ENCODE assay signal across 12 cellular contexts in genomic region chr16:87954826-87955225, GRCh38. TPM values are rescaled to one million over a fixed set of nuclear protein-coding genes. Genes with fewer than 3 reads are reported as not detected.
A peak's percentile ranks its signal among the peaks of the same experiment; 100 is the strongest.
DNase-seq lines count a peak whose midpoint lies in the region; ATAC-seq and TF ChIP-seq lines count a peak whose summit lies in the region.
"Had no signal": no experiment of that assay in that cellular context is flagged by ENCODE, and none has a peak within 500 bp of the region (broad histone marks: within the 10 kb centered on the region; RNA-seq: fewer than 3 reads in every experiment).

No MANE protein-coding gene starts in this region.

- no peaks in the 10 kb centered on the region for H3K27me3 Mint-ChIP-seq in activated T-cell treated with anti-CD3 and anti-CD28 coated beads, Interleukin-2, amount 50 U/mL, for 72 hours (ENCODE audit: low read depth)
- no peaks in the 10 kb centered on the region for H3K27me3 Mint-ChIP-seq in activated T-cell treated with anti-CD3 and anti-CD28 coated beads, Interleukin-2, amount 50 U/mL, for 4 hours (ENCODE audit: low read depth)
- H3K27me3 Mint-ChIP-seq in glutamatergic neuron (ENCODE audit: unreplicated experiment) = peaks cover 5% of the 10 kb centered on the region

- no peaks in the 10 kb centered on the region for H3K27me3 ChIP-seq in breast epithelium

- H3K9me3 Mint-ChIP-seq in activated T-cell treated with anti-CD3 and anti-CD28 coated beads, Interleukin-2, amount 50 U/mL, for 72 hours = no peaks in the 10 kb centered on the region
- no peaks in the 10 kb centered on the region for H3K9me3 Mint-ChIP-seq in activated T-cell treated with anti-CD3 and anti-CD28 coated beads, Interleukin-2, amount 50 U/mL, for 4 hours
- peaks cover 12% of the 10 kb centered on the region for H3K9me3 Mint-ChIP-seq in glutamatergic neuron (ENCODE audit: unreplicated experiment)

- H3K36me3 ChIP-seq in breast epithelium (no peaks in the 10 kb centered on the region), mucosa of descending colon (ENCODE audit: low read depth) (no peaks in the 10 kb centered on the region)

- H3K4me3 ChIP-seq in breast epithelium (peak overlapping the region in 2 of 3 donors; percentile 24 to 54), mucosa of descending colon (no peak overlapping the region)

- H3K27ac ChIP-seq in breast epithelium = peak overlapping the region; percentile 95 to 97
- H3K27ac ChIP-seq in temporal lobe (ENCODE audit: low read depth, low read length) = peak overlapping the region; percentile 41

- H3K4me1 ChIP-seq in breast epithelium = peaks cover 16 to 35% of the 10 kb centered on the region in 2 donors
- peaks cover 20% of the 10 kb centered on the region for H3K4me1 ChIP-seq in mucosa of descending colon (ENCODE audit: low read depth)

- H3K27ac Mint-ChIP-seq in activated T-cell treated with anti-CD3 and anti-CD28 coated beads, Interleukin-2, amount 50 U/mL, for 72 hours = peak overlapping the region; percentile 96
- no peak overlapping the region for H3K27ac Mint-ChIP-seq in glutamatergic neuron (ENCODE audit: unreplicated experiment)

- no peak for TF ChIP-seq CTCF in breast epithelium (IDR thresholded peaks at IDR 0.05)
- TF ChIP-seq CTCF in mucosa of descending colon (IDR thresholded peaks at IDR 0.05) = no peak
- no peak for TF ChIP-seq CTCF in glutamatergic neuron (IDR thresholded peaks at IDR 0.05; ENCODE audit: partially characterized antibody, unreplicated experiment)

- peaks cover 7 to 13% of the 10 kb centered on the region in 2 donors for H3K36me3 Mint-ChIP-seq in activated T-cell treated with anti-CD3 and anti-CD28 coated beads, Interleukin-2, amount 50 U/mL, for 72 hours (ENCODE audit: insufficient read depth in 2 of 2)
- H3K36me3 Mint-ChIP-seq in activated T-cell treated with anti-CD3 and anti-CD28 coated beads, Interleukin-2, amount 50 U/mL, for 4 hours (ENCODE audit: insufficient read depth) = peaks cover 28% of the 10 kb centered on the region
- no peaks in the 10 kb centered on the region for H3K36me3 Mint-ChIP-seq in glutamatergic neuron (ENCODE audit: unreplicated experiment)

- H3K9me3 ChIP-seq in breast epithelium (no peaks in the 10 kb centered on the region), mucosa of descending colon (no peaks in the 10 kb centered on the region)

- no peak for ATAC-seq in activated T-cell treated with anti-CD3 and anti-CD28 coated beads, Interleukin-2, amount 50 U/mL, for 72 hours (replicated peaks in 1 of 2)
- no peak for ATAC-seq in activated T-cell treated with anti-CD3 and anti-CD28 coated beads, Interleukin-2, amount 50 U/mL, for 4 hours
- peak; percentile 6 for ATAC-seq in mucosa of descending colon

- intact Hi-C loops in breast epithelium (cut with DNase I; ENCODE audit: low total_unique reads) (no loop called here), mucosa of descending colon (cut with DNase I, micrococcal nuclease) (no loop called here)

- DNase-seq in activated T-cell treated with anti-CD3 and anti-CD28 coated beads, Interleukin-2, amount 50 U/mL, for 72 hours = no peak
- DNase-seq in activated T-cell treated with anti-CD3 and anti-CD28 coated beads, Interleukin-2, amount 50 U/mL, for 4 hours = no peak
- DNase-seq in breast epithelium (ENCODE audit: low spot score in 2 of 2) (peak in 1 of 2 donors; percentile 70), mucosa of descending colon (peak; percentile 48 to 72 (median 57)), glutamatergic neuron (no peak), islet precursor cell (no peak), NCI-H345 (lab: John Stamatoyannopoulos, UW) (no peak)
- DNase-seq: NCI-H1092 treated with DMSO at 0.1 percent for 48 hours; NK-92 treated with Interleukin-12 subunit alpha and Interleukin-12 subunit beta, amount 100 ng/mL, for 24 hours; retina had no signal

- peaks cover 78% of the 10 kb centered on the region for H3K4me1 Mint-ChIP-seq in activated T-cell treated with anti-CD3 and anti-CD28 coated beads, Interleukin-2, amount 50 U/mL, for 72 hours (ENCODE audit: low read depth)
- peaks cover 77% of the 10 kb centered on the region for H3K4me1 Mint-ChIP-seq in activated T-cell treated with anti-CD3 and anti-CD28 coated beads, Interleukin-2, amount 50 U/mL, for 4 hours (ENCODE audit: low read depth)
- H3K4me1 Mint-ChIP-seq in glutamatergic neuron (ENCODE audit: low read depth, unreplicated experiment) = peaks cover 33% of the 10 kb centered on the region

- peak overlapping the region; percentile 88 to 96 for H3K4me3 Mint-ChIP-seq in activated T-cell treated with anti-CD3 and anti-CD28 coated beads, Interleukin-2, amount 50 U/mL, for 72 hours
- no peak overlapping the region for H3K4me3 Mint-ChIP-seq in activated T-cell treated with anti-CD3 and anti-CD28 coated beads, Interleukin-2, amount 50 U/mL, for 4 hours
- H3K4me3 Mint-ChIP-seq in glutamatergic neuron (ENCODE audit: unreplicated experiment) = no peak overlapping the region

- TF ChIP-seq POLR2A in breast epithelium (IDR thresholded peaks at IDR 0.05) = no peak

RNA-seq across cellular contexts. Expression of gene BANP, which starts 3.6 kb away (rescaled TPM):
- 10 to 100 TPM; 35.8 to 39.8 TPM for total RNA-seq in activated T-cell treated with anti-CD3 and anti-CD28 coated beads, Interleukin-2, amount 50 U/mL, for 72 hours
- 10 to 100 TPM; 25.2 to 29.4 (median 25.9) TPM for total RNA-seq in activated T-cell treated with anti-CD3 and anti-CD28 coated beads, Interleukin-2, amount 50 U/mL, for 4 hours
- total RNA-seq in breast epithelium (10 to 100 TPM; 21.9 to 45.4 (median 32.4) TPM), mucosa of descending colon (10 to 100 TPM; 24.4 to 36.0 (median 26.1) TPM), temporal lobe (21.4 TPM), glutamatergic neuron (ENCODE audit: unreplicated experiment) (25.5 TPM)

RNA-seq across cellular contexts. Expression of gene CA5A, which starts 18.5 kb away (rescaled TPM):
- total RNA-seq in activated T-cell treated with anti-CD3 and anti-CD28 coated beads, Interleukin-2, amount 50 U/mL, for 72 hours = under 1 TPM in 1 of 2 donors, not detected in 1; 0.22 TPM
- under 1 TPM in 1 of 3 donors, not detected in 2; 0.43 TPM for total RNA-seq in activated T-cell treated with anti-CD3 and anti-CD28 coated beads, Interleukin-2, amount 50 U/mL, for 4 hours
- total RNA-seq in breast epithelium (not detected), mucosa of descending colon (under 1 TPM in 2 of 3 donors, not detected in 1; 0.05 to 0.25 TPM), temporal lobe (not detected), glutamatergic neuron (ENCODE audit: unreplicated experiment) (not detected)
- total RNA-seq: H4 had no signal

Comparison
In these comparisons a context has a peak if more than half of its experiments do, and no peak if none do; other contexts are left out.
1. H3K4me3 Mint-ChIP-seq: peak in activated T-cell treated with anti-CD3 and anti-CD28 coated beads, Interleukin-2, amount 50 U/mL, for 72 hours (2 of 2); none in activated T-cell treated with anti-CD3 and anti-CD28 coated beads, Interleukin-2, amount 50 U/mL, for 4 hours (single experiment) and glutamatergic neuron (single experiment).
2. DNase-seq: peak in mucosa of descending colon (3 of 3); none in activated T-cell treated with anti-CD3 and anti-CD28 coated beads, Interleukin-2, amount 50 U/mL, for 72 hours (0 of 2), activated T-cell treated with anti-CD3 and anti-CD28 coated beads, Interleukin-2, amount 50 U/mL, for 4 hours (single experiment), glutamatergic neuron (single experiment), islet precursor cell (single experiment) and NCI-H345 (single experiment).